Comparison of ENCODE assay signal across 8 cellular contexts in the genomic region with DNA sequence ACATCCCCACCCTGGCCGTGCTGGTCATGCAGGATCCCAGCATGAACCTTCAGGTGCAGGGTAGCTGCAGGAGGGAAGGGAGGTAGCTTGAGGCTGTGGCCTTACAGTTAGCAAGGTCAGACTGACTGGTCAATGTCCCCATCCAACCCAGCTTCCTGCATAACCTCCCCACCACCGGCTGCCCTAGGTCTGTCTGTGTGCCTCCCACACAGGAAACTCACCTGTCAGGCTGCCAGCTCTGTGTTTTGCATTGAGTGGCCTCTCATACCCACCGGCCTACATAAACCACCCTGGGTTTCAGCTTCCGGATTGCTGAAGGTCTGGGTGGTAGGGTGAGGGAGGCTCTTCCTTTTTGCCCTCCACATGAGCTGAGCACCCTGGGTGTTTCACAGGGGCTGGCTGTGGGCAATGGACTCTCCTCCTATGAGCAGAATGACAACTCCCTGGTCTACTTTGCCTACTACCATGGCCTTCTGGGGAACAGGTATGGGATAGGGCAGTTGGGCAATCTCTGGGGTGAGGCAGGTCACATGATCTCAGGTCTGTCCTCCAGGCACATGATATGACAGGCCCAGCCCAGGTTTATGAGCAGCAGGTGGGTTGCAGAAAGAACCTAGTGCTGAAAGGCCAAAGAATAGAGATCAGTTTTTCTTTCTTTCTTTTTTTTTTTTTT. TPM values are rescaled to one million over a fixed set of nuclear protein-coding genes. Genes with fewer than 3 reads are reported as not detected.
DNase-seq lines count a peak whose midpoint lies in the region; ATAC-seq and TF ChIP-seq lines count a peak whose summit lies in the region.

No MANE protein-coding gene starts in this region.

- no peaks in the 10 kb centered on the region for H3K9me3 Mint-ChIP-seq in activated naive CD4-positive, alpha-beta T cell treated with anti-CD3 and anti-CD28 coated beads for 36 hours
- no peaks in the 10 kb centered on the region for H3K9me3 Mint-ChIP-seq in activated CD8-positive, alpha-beta T cell treated with anti-CD3 and anti-CD28 coated beads, Interleukin-2, amount 10 ng/mL, durations not matched to agents 7 days and 5 days (ENCODE audit: insufficient read depth)
- H3K9me3 Mint-ChIP-seq in stimulated activated naive CD8-positive, alpha-beta T cell treated with anti-CD3 and anti-CD28 coated beads, Interleukin-15, Interleukin-2, amounts not matched to agents 100 ng/mL and 50 ng/mL, for 24 hours: no peaks in the 10 kb centered on the region

- POLR2A ChIA-PET in activated CD8-positive, alpha-beta T cell treated with anti-CD3 and anti-CD28 coated beads, Interleukin-2, amount 10 ng/mL, durations not matched to agents 7 days and 5 days (lab: Charles Lee): interaction anchor here (0.8 to 4.6 kb wide), 6 partner anchors 12 to 101 kb away, joined by 3 to 39 read pairs (median 5); a partner anchor contains a TSS

- no peak for DNase-seq in activated naive CD4-positive, alpha-beta T cell treated with anti-CD3 and anti-CD28 coated beads for 36 hours
- DNase-seq in activated naive CD4-positive, alpha-beta T cell (lab: John Stamatoyannopoulos, UW): no peak
- no peak for DNase-seq in activated CD8-positive, alpha-beta T cell treated with anti-CD3 and anti-CD28 coated beads, Interleukin-2, amount 10 ng/mL, durations not matched to agents 7 days and 5 days
- DNase-seq in fibroblast of villous mesenchyme (ENCODE audit: low read depth) (peak; percentile 14), SKM-1 (lab: John Stamatoyannopoulos, UW; ENCODE audit: unreplicated experiment) (no peak)

- H3K4me3 Mint-ChIP-seq in activated naive CD4-positive, alpha-beta T cell treated with anti-CD3 and anti-CD28 coated beads for 36 hours: peak overlapping the region; percentile 89
- peak overlapping the region; percentile 87 for H3K4me3 Mint-ChIP-seq in activated CD8-positive, alpha-beta T cell treated with anti-CD3 and anti-CD28 coated beads, Interleukin-2, amount 10 ng/mL, durations not matched to agents 7 days and 5 days
- peak overlapping the region; percentile 89 for H3K4me3 Mint-ChIP-seq in stimulated activated naive CD8-positive, alpha-beta T cell treated with anti-CD3 and anti-CD28 coated beads, Interleukin-15, Interleukin-2, amounts not matched to agents 100 ng/mL and 50 ng/mL, for 24 hours

- no peak for TF ChIP-seq CTCF in fibroblast of villous mesenchyme (IDR thresholded peaks at IDR 0.05; ENCODE audit: insufficient read depth, low read depth, low read length)

- H3K36me3 Mint-ChIP-seq in activated naive CD4-positive, alpha-beta T cell treated with anti-CD3 and anti-CD28 coated beads for 36 hours (ENCODE audit: low read depth): peaks cover 5% of the 10 kb centered on the region
- H3K36me3 Mint-ChIP-seq in activated CD8-positive, alpha-beta T cell treated with anti-CD3 and anti-CD28 coated beads, Interleukin-2, amount 10 ng/mL, durations not matched to agents 7 days and 5 days (ENCODE audit: low read depth): peaks cover 5% of the 10 kb centered on the region
- H3K36me3 Mint-ChIP-seq in stimulated activated naive CD8-positive, alpha-beta T cell treated with anti-CD3 and anti-CD28 coated beads, Interleukin-15, Interleukin-2, amounts not matched to agents 100 ng/mL and 50 ng/mL, for 24 hours (ENCODE audit: low read depth): peaks cover 14% of the 10 kb centered on the region

- intact Hi-C loops in activated naive CD4-positive, alpha-beta T cell treated with anti-CD3 and anti-CD28 coated beads for 36 hours (cut with micrococcal nuclease): no loop called here

- no peak overlapping the region for H3K4me3 ChIP-seq in fibroblast of villous mesenchyme (ENCODE audit: low read depth, low read length)

- peaks cover 22% of the 10 kb centered on the region for H3K4me1 Mint-ChIP-seq in activated naive CD4-positive, alpha-beta T cell treated with anti-CD3 and anti-CD28 coated beads for 36 hours (ENCODE audit: low read depth)
- peaks cover 41% of the 10 kb centered on the region for H3K4me1 Mint-ChIP-seq in activated CD8-positive, alpha-beta T cell treated with anti-CD3 and anti-CD28 coated beads, Interleukin-2, amount 10 ng/mL, durations not matched to agents 7 days and 5 days (ENCODE audit: low read depth)
- H3K4me1 Mint-ChIP-seq in stimulated activated naive CD8-positive, alpha-beta T cell treated with anti-CD3 and anti-CD28 coated beads, Interleukin-15, Interleukin-2, amounts not matched to agents 100 ng/mL and 50 ng/mL, for 24 hours (ENCODE audit: low read depth): peaks cover 36% of the 10 kb centered on the region

- no peaks in the 10 kb centered on the region for H3K27me3 Mint-ChIP-seq in activated naive CD4-positive, alpha-beta T cell treated with anti-CD3 and anti-CD28 coated beads for 36 hours (ENCODE audit: low read depth)
- no peaks in the 10 kb centered on the region for H3K27me3 Mint-ChIP-seq in activated CD8-positive, alpha-beta T cell treated with anti-CD3 and anti-CD28 coated beads, Interleukin-2, amount 10 ng/mL, durations not matched to agents 7 days and 5 days (ENCODE audit: low read depth)
- no peaks in the 10 kb centered on the region for H3K27me3 Mint-ChIP-seq in stimulated activated naive CD8-positive, alpha-beta T cell treated with anti-CD3 and anti-CD28 coated beads, Interleukin-15, Interleukin-2, amounts not matched to agents 100 ng/mL and 50 ng/mL, for 24 hours

- ATAC-seq in activated CD8-positive, alpha-beta T cell treated with anti-CD3 and anti-CD28 coated beads, Interleukin-2, amount 10 ng/mL, durations not matched to agents 7 days and 5 days: no peak
- ATAC-seq in GM18873 (IDR thresholded peaks at IDR 0.05; ENCODE audit: low FRiP score, unreplicated experiment) (no peak), HG03460 (IDR thresholded peaks at IDR 0.05; ENCODE audit: unreplicated experiment) (no peak)

- CTCF ChIA-PET in activated naive CD4-positive, alpha-beta T cell treated with anti-CD3 and anti-CD28 coated beads for 36 hours (lab: Charles Lee): interaction anchor here (0.9 to 1.2 kb wide), 3 partner anchors 7 to 658 kb away, joined by 3 to 5 read pairs (median 4); no protein-coding TSS in a partner anchor
- CTCF ChIA-PET in activated CD8-positive, alpha-beta T cell treated with anti-CD3 and anti-CD28 coated beads, Interleukin-2, amount 10 ng/mL, durations not matched to agents 7 days and 5 days (lab: Charles Lee): interaction anchor here (1.4 to 2.0 kb wide), 2 partner anchors 69 to 77 kb away, joined by 7 to 10 read pairs; no protein-coding TSS in a partner anchor

- no peak overlapping the region for H3K27ac Mint-ChIP-seq in activated naive CD4-positive, alpha-beta T cell treated with anti-CD3 and anti-CD28 coated beads for 36 hours
- peak overlapping the region; percentile 82 for H3K27ac Mint-ChIP-seq in activated CD8-positive, alpha-beta T cell treated with anti-CD3 and anti-CD28 coated beads, Interleukin-2, amount 10 ng/mL, durations not matched to agents 7 days and 5 days
- H3K27ac Mint-ChIP-seq in stimulated activated naive CD8-positive, alpha-beta T cell treated with anti-CD3 and anti-CD28 coated beads, Interleukin-15, Interleukin-2, amounts not matched to agents 100 ng/mL and 50 ng/mL, for 24 hours: peak overlapping the region; percentile 79

RNA-seq across cellular contexts. Expression of a gene that starts 1.8 kb away (rescaled TPM):
- total RNA-seq in activated naive CD4-positive, alpha-beta T cell treated with anti-CD3 and anti-CD28 coated beads for 36 hours: 10 to 100 TPM; 28.7 to 31.5 TPM
- total RNA-seq in activated CD8-positive, alpha-beta T cell treated with anti-CD3 and anti-CD28 coated beads, Interleukin-2, amount 10 ng/mL, durations not matched to agents 7 days and 5 days: 10 to 100 TPM; 63.4 to 64.1 TPM
- total RNA-seq in fibroblast of villous mesenchyme: 60.9 and 61.3 TPM in 2 replicates

RNA-seq across cellular contexts. Expression of a gene that starts 2.0 kb away (rescaled TPM):
- total RNA-seq in activated naive CD4-positive, alpha-beta T cell treated with anti-CD3 and anti-CD28 coated beads for 36 hours: 1 to 10 TPM in 1 of 2 experiments, under 1 TPM in 1; 0.99 to 1.4 TPM
- total RNA-seq in activated CD8-positive, alpha-beta T cell treated with anti-CD3 and anti-CD28 coated beads, Interleukin-2, amount 10 ng/mL, durations not matched to agents 7 days and 5 days: 1 to 10 TPM; 1.1 to 1.3 TPM
- total RNA-seq in fibroblast of villous mesenchyme: 3.9 and 5.2 TPM in 2 replicates

RNA-seq across cellular contexts. Expression of a gene that starts 5.5 kb away (rescaled TPM):
- total RNA-seq in activated naive CD4-positive, alpha-beta T cell treated with anti-CD3 and anti-CD28 coated beads for 36 hours: under 1 TPM; 0.38 to 0.52 TPM
- total RNA-seq in activated CD8-positive, alpha-beta T cell treated with anti-CD3 and anti-CD28 coated beads, Interleukin-2, amount 10 ng/mL, durations not matched to agents 7 days and 5 days: 1 to 10 TPM in 1 of 2 experiments, under 1 TPM in 1; 0.76 to 1.4 TPM
- 0.43 and 1.3 TPM in 2 replicates for total RNA-seq in fibroblast of villous mesenchyme

RNA-seq across cellular contexts. Expression of a gene that starts 11.9 kb away (rescaled TPM):
- 1 to 10 TPM; 8.2 to 8.4 TPM for total RNA-seq in activated naive CD4-positive, alpha-beta T cell treated with anti-CD3 and anti-CD28 coated beads for 36 hours
- total RNA-seq in activated CD8-positive, alpha-beta T cell treated with anti-CD3 and anti-CD28 coated beads, Interleukin-2, amount 10 ng/mL, durations not matched to agents 7 days and 5 days: 1 to 10 TPM; 7.0 TPM
- 8.1 and 9.1 TPM in 2 replicates for total RNA-seq in fibroblast of villous mesenchyme

RNA-seq across cellular contexts. Expression of a gene that starts 19.0 kb away (rescaled TPM):
- total RNA-seq in activated naive CD4-positive, alpha-beta T cell treated with anti-CD3 and anti-CD28 coated beads for 36 hours: 1 to 10 TPM; 4.3 to 4.8 TPM
- total RNA-seq in activated CD8-positive, alpha-beta T cell treated with anti-CD3 and anti-CD28 coated beads, Interleukin-2, amount 10 ng/mL, durations not matched to agents 7 days and 5 days: 1 to 10 TPM; 2.2 to 2.8 TPM
- 10.4 and 14.8 TPM in 2 replicates for total RNA-seq in fibroblast of villous mesenchyme
